In the genomic region with DNA sequence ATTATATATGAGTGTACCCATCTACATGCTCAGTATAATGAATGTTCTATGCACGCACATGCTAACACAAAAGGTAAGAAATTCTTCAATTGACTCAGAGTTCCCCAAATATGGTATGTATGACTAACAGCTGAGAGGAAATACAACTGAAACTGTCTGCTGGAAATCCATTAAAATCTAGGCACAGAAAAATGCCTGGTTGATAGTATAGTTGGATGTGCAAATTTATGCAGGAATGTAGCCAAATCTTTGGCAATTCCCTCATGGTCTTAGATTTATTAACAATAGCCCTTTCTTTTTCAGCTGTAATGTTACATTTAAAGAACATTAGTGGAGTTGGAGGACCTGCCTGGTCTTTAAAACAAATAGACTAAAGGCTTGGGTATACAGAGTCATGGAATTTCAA, we compare ENCODE assay signal across 8 cellular contexts. TPM values are rescaled to one million over a fixed set of nuclear protein-coding genes. Genes with fewer than 3 reads are reported as not detected.
DNase-seq lines count a peak whose midpoint lies in the region; ATAC-seq and TF ChIP-seq lines count a peak whose summit lies in the region.

No MANE protein-coding gene starts in this region.

- H3K9me3 ChIP-seq in SK-N-MC (ENCODE audit: low read depth, low read length) = no peaks in the 10 kb centered on the region
- H3K9me3 ChIP-seq in mesenchymal stem cell (ENCODE audit: control insufficient read depth, low read length) = no peaks in the 10 kb centered on the region
- no peaks in the 10 kb centered on the region for H3K9me3 ChIP-seq in ascending aorta

- H2BK12ac ChIP-seq in mesenchymal stem cell (ENCODE audit: low read length in 2 of 2) = no peak overlapping the region

- ATAC-seq in GM18867 (IDR thresholded peaks at IDR 0.05; ENCODE audit: unreplicated experiment) (peak; percentile 77), HG03039 (IDR thresholded peaks at IDR 0.05; ENCODE audit: unreplicated experiment) (peak; percentile 80)

- no peaks in the 10 kb centered on the region for H3K4me1 ChIP-seq in mesenchymal stem cell (ENCODE audit: control insufficient read depth, insufficient read depth, low read depth, low read length)
- peaks cover 0 to 27% of the 10 kb centered on the region in 2 donors for H3K4me1 ChIP-seq in ascending aorta

- no peaks in the 10 kb centered on the region for H3K36me3 ChIP-seq in SK-N-MC (ENCODE audit: insufficient read depth, low read length)
- H3K36me3 ChIP-seq in mesenchymal stem cell (ENCODE audit: control insufficient read depth in 1 of 2, insufficient read depth in 2 of 2, low read depth in 1 of 2, low read length in 2 of 2) = peaks cover 0 to 76% of the 10 kb centered on the region in 2 experiments
- no peaks in the 10 kb centered on the region for H3K36me3 ChIP-seq in ascending aorta

- H4K8ac ChIP-seq in mesenchymal stem cell (ENCODE audit: low read length) = no peak overlapping the region

- no peak overlapping the region for H3K4ac ChIP-seq in mesenchymal stem cell (ENCODE audit: low read depth in 1 of 2, low read length in 2 of 2)

- H3K4me3 ChIP-seq in SK-N-MC = no peak overlapping the region
- H3K4me3 ChIP-seq in mesenchymal stem cell (ENCODE audit: insufficient read depth in 1 of 2, low read depth in 1 of 2, low read length in 2 of 2) = peak overlapping the region in 1 of 2 experiments; percentile 90
- no peak overlapping the region for H3K4me3 ChIP-seq in ascending aorta

- H3K27me3 ChIP-seq in mesenchymal stem cell (ENCODE audit: control insufficient read depth in 1 of 2, insufficient read depth in 1 of 2, low read length in 2 of 2) (no peaks in the 10 kb centered on the region), ascending aorta (no peaks in the 10 kb centered on the region)

- H3K27ac ChIP-seq in SK-N-MC (peak overlapping the region; percentile 32; the same call in 1 of the 2 replicates), mesenchymal stem cell (ENCODE audit: low read length, poor library complexity, severe bottlenecking) (peak overlapping the region; percentile 47), ascending aorta (peak overlapping the region in 1 of 2 donors; percentile 49)

- in situ Hi-C loops in ACHN (cut with HindIII; ENCODE audit: low pct_ligation_motif_present, low pct_unique_long_range_greater_than_20kb, low sequenced_read_pairs) = no loop called here

- H3K9ac ChIP-seq in SK-N-MC (ENCODE audit: insufficient read length) = no peak overlapping the region
- H3K9ac ChIP-seq in mesenchymal stem cell (ENCODE audit: low read length) = peak overlapping the region; percentile 96

- no peak overlapping the region for H2BK15ac ChIP-seq in mesenchymal stem cell (ENCODE audit: low read depth, poor library complexity, severe bottlenecking)

- intact Hi-C loops in ascending aorta (cut with DNase I) = loop anchor here (2.0 kb wide), 1 partner anchor 13 kb away; no protein-coding TSS in a partner anchor

- H3K14ac ChIP-seq in mesenchymal stem cell (ENCODE audit: low read length in 2 of 2) = no peak overlapping the region

- no peaks in the 10 kb centered on the region for H3K79me1 ChIP-seq in mesenchymal stem cell (replicated peaks; ENCODE audit: low read length, poor library complexity, severe bottlenecking)

- DNase-seq in ACHN = peak; percentile 32
- DNase-seq in SK-N-MC (ENCODE audit: low read depth, low spot score) = no peak
- peak; percentile 54 for DNase-seq in mesenchymal stem cell
- DNase-seq in NCI-H2107 treated with DMSO at 0.1 percent for 48 hours (lab: John Stamatoyannopoulos, UW; ENCODE audit: unreplicated experiment) = no peak
- no peak for DNase-seq in GM19238 (ENCODE audit: insufficient read length, low spot score)
- no peak for DNase-seq in ascending aorta (ENCODE audit: low spot score in 2 of 2)

- no peak overlapping the region for H3K23ac ChIP-seq in mesenchymal stem cell (ENCODE audit: low read length in 2 of 2)

- H2BK120ac ChIP-seq in mesenchymal stem cell (ENCODE audit: low read depth, low read length) = no peak overlapping the region

- H2BK5ac ChIP-seq in mesenchymal stem cell (ENCODE audit: low read depth, low read length, poor library complexity, severe bottlenecking) = no peak overlapping the region

- H2AFZ ChIP-seq in mesenchymal stem cell (ENCODE audit: low read depth, low read length) = no peak overlapping the region

- H3K18ac ChIP-seq in mesenchymal stem cell (ENCODE audit: low read depth in 1 of 2, low read length in 2 of 2) = no peak overlapping the region

- H4K91ac ChIP-seq in mesenchymal stem cell (ENCODE audit: low read length) = no peak overlapping the region

- no peak overlapping the region for H2AK5ac ChIP-seq in mesenchymal stem cell (ENCODE audit: low read length, severe bottlenecking)

- no peak for TF ChIP-seq CTCF in ascending aorta (IDR thresholded peaks at IDR 0.05)

- WGBS in mesenchymal stem cell = no CpG with 5 or more reads among the region's 1 CpG

- H3K4me2 ChIP-seq in mesenchymal stem cell (ENCODE audit: low read length, poor library complexity, severe bottlenecking) = no peak overlapping the region

RNA-seq across cellular contexts. Expression of gene CAMK2D, which starts 5.5 kb away (rescaled TPM):
- 35.2 TPM for polyA plus RNA-seq in mesenchymal stem cell (2013, experiment 1 of 2)
- 37.4 TPM for polyA plus RNA-seq in mesenchymal stem cell (2013, experiment 2 of 2)
- 23.8 TPM for total RNA-seq in ascending aorta

Comparison
In these comparisons a context has a peak if more than half of its experiments do, and no peak if none do; other contexts are left out.
1. DNase-seq: peak in ACHN (single experiment) and mesenchymal stem cell (single experiment); none in SK-N-MC (single experiment), NCI-H2107 treated with DMSO at 0.1 percent for 48 hours (single experiment), GM19238 (single experiment) and ascending aorta (0 of 2).